ENCODE assay signal across 22 cellular contexts in genomic region chrX:110684653-110685052, GRCh38.
"Had no signal": no experiment of that assay in that cellular context is flagged by ENCODE, and none has a peak within 500 bp of the region (broad histone marks: within the 10 kb centered on the region; RNA-seq: fewer than 3 reads in every experiment).

No MANE protein-coding gene starts in this region.

- H3K9me3 Mint-ChIP-seq: nephron progenitor cell; stimulated activated naive B cell treated with anti-CD40 and anti-IgM and Interleukin-4, amounts not matched to agents 10 μg/mL and 1 μg/mL and 100 μg/mL, for 72 hours; stimulated activated naive CD8-positive, alpha-beta T cell treated with anti-CD3 and anti-CD28 coated beads, Interleukin-15, amount 100 ng/mL, for 72 hours had no signal

- H3K27ac ChIP-seq: coronary artery, epithelial cell of prostate, esophagus muscularis mucosa, right atrium auricular region, sigmoid colon, skin epidermis, testis, tibial nerve, upper lobe of right lung, vagina had no signal

- H3K4me3 ChIP-seq: coronary artery, esophagus muscularis mucosa, lung, right atrium auricular region, sigmoid colon, skin epidermis, testis, tibial nerve, upper lobe of right lung, vagina had no signal

- ATAC-seq: left colon; left ventricle myocardium superior; naive thymus-derived CD4-positive, alpha-beta T cell; stimulated activated naive B cell treated with anti-CD40 and anti-IgM and Interleukin-4, amounts not matched to agents 10 μg/mL and 1 μg/mL and 100 μg/mL, for 72 hours; stimulated activated naive CD8-positive, alpha-beta T cell treated with anti-CD3 and anti-CD28 coated beads, Interleukin-15, amount 100 ng/mL, for 72 hours; upper lobe of right lung had no signal

- H3K27me3 Mint-ChIP-seq: naive thymus-derived CD4-positive, alpha-beta T cell; stimulated activated naive B cell treated with anti-CD40 and anti-IgM and Interleukin-4, amounts not matched to agents 10 μg/mL and 1 μg/mL and 100 μg/mL, for 72 hours; stimulated activated naive CD8-positive, alpha-beta T cell treated with anti-CD3 and anti-CD28 coated beads, Interleukin-15, amount 100 ng/mL, for 72 hours had no signal

- H3K9me3 ChIP-seq: esophagus muscularis mucosa, right atrium auricular region, sigmoid colon, testis, tibial nerve, upper lobe of right lung, vagina had no signal

- DNase-seq: effector CD4-positive, alpha-beta T cell; immature natural killer cell; kidney; left colon; left ventricle myocardium superior; naive thymus-derived CD4-positive, alpha-beta T cell; nephron progenitor cell; sigmoid colon; stimulated activated CD4-positive, alpha-beta T cell treated with anti-CD3 and anti-CD28 coated beads, Interleukin-2, amount 100 ng/mL, for 24 hours; stimulated activated CD4-positive, alpha-beta T cell treated with anti-CD3 and anti-CD28 coated beads, Interleukin-4, amount 100 ng/mL, for 4 hours; stimulated activated naive B cell treated with anti-CD40 and anti-IgM and Interleukin-4, amounts not matched to agents 10 μg/mL and 1 μg/mL and 100 μg/mL, for 72 hours; stimulated activated naive CD8-positive, alpha-beta T cell treated with anti-CD3 and anti-CD28 coated beads, Interleukin-15, amount 100 ng/mL, for 72 hours; testis; upper lobe of right lung had no signal

- H3K36me3 ChIP-seq: right atrium auricular region, sigmoid colon, tibial nerve, upper lobe of right lung, vagina had no signal

- H3K4me3 Mint-ChIP-seq: immature natural killer cell; naive thymus-derived CD4-positive, alpha-beta T cell; nephron progenitor cell; stimulated activated naive B cell treated with anti-CD40 and anti-IgM and Interleukin-4, amounts not matched to agents 10 μg/mL and 1 μg/mL and 100 μg/mL, for 72 hours; stimulated activated naive CD8-positive, alpha-beta T cell treated with anti-CD3 and anti-CD28 coated beads, Interleukin-15, amount 100 ng/mL, for 72 hours had no signal

- H3K36me3 Mint-ChIP-seq: immature natural killer cell; naive thymus-derived CD4-positive, alpha-beta T cell; stimulated activated naive B cell treated with anti-CD40 and anti-IgM and Interleukin-4, amounts not matched to agents 10 μg/mL and 1 μg/mL and 100 μg/mL, for 72 hours had no signal

- H3K27ac Mint-ChIP-seq: immature natural killer cell; naive thymus-derived CD4-positive, alpha-beta T cell; nephron progenitor cell; stimulated activated naive B cell treated with anti-CD40 and anti-IgM and Interleukin-4, amounts not matched to agents 10 μg/mL and 1 μg/mL and 100 μg/mL, for 72 hours; stimulated activated naive CD8-positive, alpha-beta T cell treated with anti-CD3 and anti-CD28 coated beads, Interleukin-15, amount 100 ng/mL, for 72 hours had no signal

- H3K4me1 ChIP-seq: esophagus muscularis mucosa, right atrium auricular region, sigmoid colon, testis, tibial nerve, upper lobe of right lung, vagina had no signal

- H3K4me1 Mint-ChIP-seq: immature natural killer cell; naive thymus-derived CD4-positive, alpha-beta T cell; nephron progenitor cell; stimulated activated naive B cell treated with anti-CD40 and anti-IgM and Interleukin-4, amounts not matched to agents 10 μg/mL and 1 μg/mL and 100 μg/mL, for 72 hours; stimulated activated naive CD8-positive, alpha-beta T cell treated with anti-CD3 and anti-CD28 coated beads, Interleukin-15, amount 100 ng/mL, for 72 hours had no signal

- H3K27me3 ChIP-seq: esophagus muscularis mucosa, right atrium auricular region, sigmoid colon, testis, upper lobe of right lung, vagina had no signal
